2 cellular contexts compared by ENCODE assay signal in the genomic region with DNA sequence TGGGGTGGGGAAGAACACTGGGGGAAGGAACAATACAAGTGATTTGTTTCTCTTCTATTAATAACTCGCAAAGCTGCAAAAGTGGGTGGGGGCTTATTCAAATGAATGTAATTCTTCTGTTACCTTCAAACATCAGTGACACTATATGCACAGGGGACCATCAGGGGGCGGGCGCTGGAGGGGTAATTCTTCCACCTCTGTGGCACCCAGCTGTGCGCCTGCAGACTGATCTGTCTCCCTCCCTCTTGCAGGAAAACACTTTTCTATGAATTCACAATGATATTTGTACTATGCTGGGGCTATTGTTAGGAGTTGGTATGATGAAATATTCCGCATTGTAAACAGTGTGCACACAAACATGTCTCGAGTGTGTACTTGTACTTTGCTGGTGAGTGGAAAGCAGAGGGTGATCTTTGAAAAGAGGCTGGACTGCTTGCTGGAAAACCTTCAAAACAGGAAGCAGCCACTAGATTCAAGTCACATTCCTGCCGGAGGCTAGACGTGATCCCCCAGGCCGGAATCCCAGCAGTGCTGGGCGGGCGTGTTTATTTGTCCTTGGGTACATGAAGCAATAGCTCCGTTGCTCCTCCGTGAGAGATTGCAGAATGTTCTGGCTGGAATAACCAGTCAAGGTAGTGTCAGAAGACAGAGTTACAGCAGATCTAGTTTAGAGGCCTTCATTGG.
A peak's percentile ranks its signal among the peaks of the same experiment; 100 is the strongest.
TF ChIP-seq lines count a peak whose summit lies in the region.

No MANE protein-coding gene starts in this region.

TF ChIP-seq in IMR-90, 13 proteins besides CTCF, POLR2A, EP300 and RAD21 (continued from another document):
- TF ChIP-seq, protein P1, sequence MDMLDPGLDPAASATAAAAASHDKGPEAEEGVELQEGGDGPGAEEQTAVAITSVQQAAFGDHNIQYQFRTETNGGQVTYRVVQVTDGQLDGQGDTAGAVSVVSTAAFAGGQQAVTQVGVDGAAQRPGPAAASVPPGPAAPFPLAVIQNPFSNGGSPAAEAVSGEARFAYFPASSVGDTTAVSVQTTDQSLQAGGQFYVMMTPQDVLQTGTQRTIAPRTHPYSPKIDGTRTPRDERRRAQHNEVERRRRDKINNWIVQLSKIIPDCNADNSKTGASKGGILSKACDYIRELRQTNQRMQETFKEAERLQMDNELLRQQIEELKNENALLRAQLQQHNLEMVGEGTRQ (IDR thresholded peaks at IDR 0.05; ENCODE audit: low read depth, low read length): no peak
- no peak for TF ChIP-seq SMC3 (IDR thresholded peaks at IDR 0.05; ENCODE audit: low read depth, low read length)
- TF ChIP-seq, protein P2, sequence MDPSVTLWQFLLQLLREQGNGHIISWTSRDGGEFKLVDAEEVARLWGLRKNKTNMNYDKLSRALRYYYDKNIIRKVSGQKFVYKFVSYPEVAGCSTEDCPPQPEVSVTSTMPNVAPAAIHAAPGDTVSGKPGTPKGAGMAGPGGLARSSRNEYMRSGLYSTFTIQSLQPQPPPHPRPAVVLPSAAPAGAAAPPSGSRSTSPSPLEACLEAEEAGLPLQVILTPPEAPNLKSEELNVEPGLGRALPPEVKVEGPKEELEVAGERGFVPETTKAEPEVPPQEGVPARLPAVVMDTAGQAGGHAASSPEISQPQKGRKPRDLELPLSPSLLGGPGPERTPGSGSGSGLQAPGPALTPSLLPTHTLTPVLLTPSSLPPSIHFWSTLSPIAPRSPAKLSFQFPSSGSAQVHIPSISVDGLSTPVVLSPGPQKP (IDR thresholded peaks at IDR 0.05; ENCODE audit: borderline replicate concordance, low read depth, low read length): no peak
- TF ChIP-seq BHLHE40 (IDR thresholded peaks at IDR 0.05; ENCODE audit: low read depth, low read length): peak; percentile 75
- no peak for TF ChIP-seq NFE2L2 (IDR thresholded peaks at IDR 0.05; ENCODE audit: low read depth, low read length)
- TF ChIP-seq MXI1 (IDR thresholded peaks at IDR 0.05; ENCODE audit: borderline replicate concordance, low read depth, low read length): peak; percentile 70; the same call in 1 of the 2 replicates
- TF ChIP-seq CEBPB (IDR thresholded peaks at IDR 0.05; ENCODE audit: low read depth, low read length): peak; percentile 99
- peak; percentile 47 for TF ChIP-seq RCOR1 (IDR thresholded peaks at IDR 0.05; ENCODE audit: insufficient replicate concordance, low read length)
- peak; percentile 66; the same call in 1 of the 2 replicates for TF ChIP-seq MAZ (IDR thresholded peaks at IDR 0.05; ENCODE audit: borderline replicate concordance, low read depth, low read length)
- peak; percentile 41; the same call in 1 of the 2 replicates for TF ChIP-seq FOS (IDR thresholded peaks at IDR 0.05; ENCODE audit: low read depth, low read length)
- no peak for TF ChIP-seq MAFK (IDR thresholded peaks at IDR 0.05; ENCODE audit: low read depth, low read length)
- no peak for TF ChIP-seq RFX5 (IDR thresholded peaks at IDR 0.05; ENCODE audit: low read depth, low read length)

TF ChIP-seq in liver, 16 proteins besides CTCF, POLR2A, EP300 and RAD21 (continued from another document):
- TF ChIP-seq, protein P3, sequence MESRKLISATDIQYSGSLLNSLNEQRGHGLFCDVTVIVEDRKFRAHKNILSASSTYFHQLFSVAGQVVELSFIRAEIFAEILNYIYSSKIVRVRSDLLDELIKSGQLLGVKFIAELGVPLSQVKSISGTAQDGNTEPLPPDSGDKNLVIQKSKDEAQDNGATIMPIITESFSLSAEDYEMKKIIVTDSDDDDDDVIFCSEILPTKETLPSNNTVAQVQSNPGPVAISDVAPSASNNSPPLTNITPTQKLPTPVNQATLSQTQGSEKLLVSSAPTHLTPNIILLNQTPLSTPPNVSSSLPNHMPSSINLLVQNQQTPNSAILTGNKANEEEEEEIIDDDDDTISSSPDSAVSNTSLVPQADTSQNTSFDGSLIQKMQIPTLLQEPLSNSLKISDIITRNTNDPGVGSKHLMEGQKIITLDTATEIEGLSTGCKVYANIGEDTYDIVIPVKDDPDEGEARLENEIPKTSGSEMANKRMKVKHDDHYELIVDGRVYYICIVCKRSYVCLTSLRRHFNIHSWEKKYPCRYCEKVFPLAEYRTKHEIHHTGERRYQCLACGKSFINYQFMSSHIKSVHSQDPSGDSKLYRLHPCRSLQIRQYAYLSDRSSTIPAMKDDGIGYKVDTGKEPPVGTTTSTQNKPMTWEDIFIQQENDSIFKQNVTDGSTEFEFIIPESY (IDR thresholded peaks at IDR 0.05): peak; percentile 54
- TF ChIP-seq SP1 (IDR thresholded peaks at IDR 0.05) (peak; percentile 88), HNF4A (conservative IDR thresholded peaks at IDR 0.05) (peak; percentile 69 to 79), JUND (IDR thresholded peaks at IDR 0.05) (peak; percentile 65 to 82), GABPA (IDR thresholded peaks at IDR 0.05 in 1 of 2, conservative IDR thresholded peaks at IDR 0.05 in 1 of 2) (peak in 1 of 2 donors; percentile 46), YY1 (IDR thresholded peaks at IDR 0.05) (peak; percentile 57), FOXA1 (IDR thresholded peaks at IDR 0.05) (peak; percentile 38), NR2F2 (IDR thresholded peaks at IDR 0.05) (peak; percentile 60)
- TF ChIP-seq, protein P4, sequence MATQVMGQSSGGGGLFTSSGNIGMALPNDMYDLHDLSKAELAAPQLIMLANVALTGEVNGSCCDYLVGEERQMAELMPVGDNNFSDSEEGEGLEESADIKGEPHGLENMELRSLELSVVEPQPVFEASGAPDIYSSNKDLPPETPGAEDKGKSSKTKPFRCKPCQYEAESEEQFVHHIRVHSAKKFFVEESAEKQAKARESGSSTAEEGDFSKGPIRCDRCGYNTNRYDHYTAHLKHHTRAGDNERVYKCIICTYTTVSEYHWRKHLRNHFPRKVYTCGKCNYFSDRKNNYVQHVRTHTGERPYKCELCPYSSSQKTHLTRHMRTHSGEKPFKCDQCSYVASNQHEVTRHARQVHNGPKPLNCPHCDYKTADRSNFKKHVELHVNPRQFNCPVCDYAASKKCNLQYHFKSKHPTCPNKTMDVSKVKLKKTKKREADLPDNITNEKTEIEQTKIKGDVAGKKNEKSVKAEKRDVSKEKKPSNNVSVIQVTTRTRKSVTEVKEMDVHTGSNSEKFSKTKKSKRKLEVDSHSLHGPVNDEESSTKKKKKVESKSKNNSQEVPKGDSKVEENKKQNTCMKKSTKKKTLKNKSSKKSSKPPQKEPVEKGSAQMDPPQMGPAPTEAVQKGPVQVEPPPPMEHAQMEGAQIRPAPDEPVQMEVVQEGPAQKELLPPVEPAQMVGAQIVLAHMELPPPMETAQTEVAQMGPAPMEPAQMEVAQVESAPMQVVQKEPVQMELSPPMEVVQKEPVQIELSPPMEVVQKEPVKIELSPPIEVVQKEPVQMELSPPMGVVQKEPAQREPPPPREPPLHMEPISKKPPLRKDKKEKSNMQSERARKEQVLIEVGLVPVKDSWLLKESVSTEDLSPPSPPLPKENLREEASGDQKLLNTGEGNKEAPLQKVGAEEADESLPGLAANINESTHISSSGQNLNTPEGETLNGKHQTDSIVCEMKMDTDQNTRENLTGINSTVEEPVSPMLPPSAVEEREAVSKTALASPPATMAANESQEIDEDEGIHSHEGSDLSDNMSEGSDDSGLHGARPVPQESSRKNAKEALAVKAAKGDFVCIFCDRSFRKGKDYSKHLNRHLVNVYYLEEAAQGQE (IDR thresholded peaks at IDR 0.05): peak; percentile 81
- TF ChIP-seq, protein P5, sequence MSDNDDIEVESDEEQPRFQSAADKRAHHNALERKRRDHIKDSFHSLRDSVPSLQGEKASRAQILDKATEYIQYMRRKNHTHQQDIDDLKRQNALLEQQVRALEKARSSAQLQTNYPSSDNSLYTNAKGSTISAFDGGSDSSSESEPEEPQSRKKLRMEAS (IDR thresholded peaks at IDR 0.05): peak; percentile 43
- TF ChIP-seq, protein P6, sequence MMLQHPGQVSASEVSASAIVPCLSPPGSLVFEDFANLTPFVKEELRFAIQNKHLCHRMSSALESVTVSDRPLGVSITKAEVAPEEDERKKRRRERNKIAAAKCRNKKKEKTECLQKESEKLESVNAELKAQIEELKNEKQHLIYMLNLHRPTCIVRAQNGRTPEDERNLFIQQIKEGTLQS (IDR thresholded peaks at IDR 0.05): peak; percentile 68
